ENCODE assay signal across 10 cellular contexts in genomic region chr9:34430843-34431437, GRCh38. TPM values are rescaled to one million over a fixed set of nuclear protein-coding genes. Genes with fewer than 3 reads are reported as not detected.
DNase-seq lines count a peak whose midpoint lies in the region; ATAC-seq, FAIRE-seq and TF ChIP-seq lines count a peak whose summit lies in the region.
"Had no signal": no experiment of that assay in that cellular context is flagged by ENCODE, and none has a peak within 500 bp of the region (broad histone marks: within the 10 kb centered on the region; RNA-seq: fewer than 3 reads in every experiment).

No MANE protein-coding gene starts in this region.

- no peak for ATAC-seq in HG02884 (IDR thresholded peaks at IDR 0.05; ENCODE audit: unreplicated experiment)

- TF ChIP-seq CTCF in SK-N-SH (IDR thresholded peaks at IDR 0.05) (no peak), fibroblast of pulmonary artery (IDR thresholded peaks at IDR 0.05; ENCODE audit: low read length, missing control alignments) (no peak), osteoblast (IDR thresholded peaks at IDR 0.05; ENCODE audit: extremely low read depth, low read depth, low read length) (no peak)

- peaks cover 36% of the 10 kb centered on the region; the same call in 1 of the 2 replicates for H3K79me2 ChIP-seq in SK-N-SH (ENCODE audit: insufficient read depth)
- no peaks in the 10 kb centered on the region for H3K79me2 ChIP-seq in osteoblast (ENCODE audit: insufficient read depth, low read length)

- no peak overlapping the region for H3K9ac ChIP-seq in SK-N-SH

- H3K27ac ChIP-seq in SK-N-SH (ENCODE audit: low read depth in 2 of 2, low read length in 1 of 2), result peak overlapping the region in 1 of 2 experiments; percentile 78; a peak in 2 of 4 replicates
- H3K27ac ChIP-seq in osteoblast (ENCODE audit: low read depth, low read length), result no peak overlapping the region
- H3K27ac ChIP-seq: thoracic aorta had no signal

- H3K9me2 ChIP-seq in SK-N-SH, result no peaks in the 10 kb centered on the region

- TF ChIP-seq RAD21 in SK-N-SH (IDR thresholded peaks at IDR 0.05; ENCODE audit: low read length), result peak; percentile 21; the same call in 1 of the 2 replicates

- H2AFZ ChIP-seq in SK-N-SH (ENCODE audit: low read depth) (no peak overlapping the region), osteoblast (ENCODE audit: low read length) (no peak overlapping the region)

- WGBS in SK-N-SH (ENCODE audit: low lambda C conversion rate), result 24% methylated on average over 3 of the region's 4 CpGs

- 0 out of 2 replicates have a peak overlapping the region, but pooled peaks have one; percentile 2 for H3K4me2 ChIP-seq in SK-N-SH
- H3K4me2 ChIP-seq in osteoblast (ENCODE audit: insufficient read depth, low read length), result no peak overlapping the region

- H3K4me3 ChIP-seq in SK-N-SH (ENCODE audit: low read depth in 2 of 2, low read length in 1 of 2), result no peak overlapping the region
- no peak overlapping the region for H3K4me3 ChIP-seq in fibroblast of pulmonary artery (replicated peaks; ENCODE audit: low read depth, low read length)
- H3K4me3 ChIP-seq in osteoblast (ENCODE audit: insufficient read depth, low read length), result no peak overlapping the region
- H3K4me3 ChIP-seq: thoracic aorta had no signal

- no peak for FAIRE-seq in GM12892 (lab: Jason Lieb, UNC)

- no peak for TF ChIP-seq POLR2A in GM12892 (IDR thresholded peaks at IDR 0.05; ENCODE audit: low read depth, low read length)

- H3K4me1 ChIP-seq in SK-N-SH (ENCODE audit: control insufficient read depth in 1 of 2, insufficient read depth in 2 of 2, low read depth in 1 of 2, low read length in 1 of 2), result peaks cover 4 to 63% of the 10 kb centered on the region in 2 experiments; a peak in 3 of 4 replicates
- H3K4me1 ChIP-seq in osteoblast (ENCODE audit: insufficient read depth, low read length), result peaks cover 6% of the 10 kb centered on the region

- DNase-seq in DMS79 treated with DMSO at 0.1 percent for 48 hours (lab: John Stamatoyannopoulos, UW) (peak; percentile 97), M059J (ENCODE audit: low read depth) (peak; percentile 74), SK-N-SH (peak; percentile 79), fibroblast of pulmonary artery (ENCODE audit: low read depth) (peak; percentile 89), osteoblast (ENCODE audit: insufficient read length, low spot score, missing footprints) (peak; percentile 94), GM12892 (ENCODE audit: insufficient read length) (no peak)
- DNase-seq in activated CD8-positive, alpha-beta memory T cell treated with anti-CD3 and anti-CD28 coated beads, Interleukin-2, amount 50 U/mL, for 48 hours, result no peak

- H3K36me3 ChIP-seq in SK-N-SH (replicated peaks in 1 of 2; ENCODE audit: control insufficient read depth in 1 of 2, insufficient read depth in 2 of 2, low read length in 1 of 2), result peaks cover 0 to 2% of the 10 kb centered on the region in 2 experiments
- H3K36me3 ChIP-seq in osteoblast (ENCODE audit: insufficient read depth, low read length), result no peaks in the 10 kb centered on the region
- H3K36me3 ChIP-seq: thoracic aorta had no signal

- peak in 1 of 2 experiments; percentile 71; a peak in 1 of 4 replicates for TF ChIP-seq EP300 in SK-N-SH (IDR thresholded peaks at IDR 0.05; ENCODE audit: borderline replicate concordance in 1 of 2, low read depth in 1 of 2, low read length in 1 of 2)

- no peaks in the 10 kb centered on the region for H3K27me3 ChIP-seq in SK-N-SH (ENCODE audit: insufficient read depth)
- no peaks in the 10 kb centered on the region for H3K27me3 ChIP-seq in osteoblast (ENCODE audit: insufficient read depth, low read length)

- peaks cover 8% of the 10 kb centered on the region for H3F3A ChIP-seq in SK-N-SH (replicated peaks; ENCODE audit: insufficient read depth)

- H3K9me3 ChIP-seq in SK-N-SH (no peaks in the 10 kb centered on the region), osteoblast (ENCODE audit: low read depth, low read length) (no peaks in the 10 kb centered on the region)
- H3K9me3 ChIP-seq: thoracic aorta had no signal

- POLR2A ChIA-PET in SK-N-SH (lab: Yijun Ruan, JAX), result interaction anchor here (0.5 to 1.7 kb wide), 7 partner anchors 11 to 139 kb away, joined by 3 to 6 read pairs (median 3); partner anchors contain the start of genes DNAI1 and FAM219A

- CTCF ChIA-PET in SK-N-SH (lab: Yijun Ruan, JAX), result interaction anchor here (0.8 to 11.4 kb wide), 19 partner anchors 9 to 173 kb away, joined by 3 to 132 read pairs (median 4); partner anchors contain the start of gene FAM219A

- H4K20me1 ChIP-seq in SK-N-SH (ENCODE audit: insufficient read depth) (peaks cover 87% of the 10 kb centered on the region), osteoblast (ENCODE audit: insufficient read depth, low read length) (peaks cover 70% of the 10 kb centered on the region)

TF ChIP-seq in SK-N-SH, 30 proteins besides CTCF, POLR2A, EP300 and RAD21 (continues in another document):
- TF ChIP-seq YY1 (IDR thresholded peaks at IDR 0.05; ENCODE audit: low read depth) (no peak), NFIC (IDR thresholded peaks at IDR 0.05; ENCODE audit: borderline replicate concordance) (peak; percentile 76), FOSL2 (IDR thresholded peaks at IDR 0.05; ENCODE audit: borderline replicate concordance, low read depth) (no peak), POLR2AphosphoS5 (IDR thresholded peaks at IDR 0.05; ENCODE audit: low read depth, low read length) (no peak), ZBTB33 (IDR thresholded peaks at IDR 0.05; ENCODE audit: borderline replicate concordance, low read depth) (no peak), USF2 (IDR thresholded peaks at IDR 0.05; ENCODE audit: borderline replicate concordance, low read depth, low read length) (no peak), GATA2 (CRISPR knock-in tag; IDR thresholded peaks at IDR 0.05) (peak; percentile 68), MAX (IDR thresholded peaks at IDR 0.05; ENCODE audit: low read depth) (no peak), RCOR1 (IDR thresholded peaks at IDR 0.05; ENCODE audit: low read length) (peak; percentile 80), TCF12 (IDR thresholded peaks at IDR 0.05) (peak; percentile 46; the same call in 1 of the 2 replicates), ELF1 (IDR thresholded peaks at IDR 0.05) (no peak)

RNA-seq across cellular contexts. Expression of gene FAM219A, which starts 27.4 kb away (rescaled TPM):
- 14.6 and 31.1 TPM in 2 replicates for total RNA-seq in M059J (2014; rRNA removed; shearing (Covaris generic))
- 15.7 and 18.5 TPM in 2 replicates for polyA plus RNA-seq in SK-N-SH (2012; rRNA removed)
- 10.6 and 13.3 TPM in 2 replicates for polyA plus RNA-seq in SK-N-SH (2012; cell fraction: cytosol; rRNA removed)
- polyA plus RNA-seq in SK-N-SH (2012; cell fraction: nucleus; rRNA removed), result 44.4 and 52.5 TPM in 2 replicates
- total RNA-seq in osteoblast, result 8.5 and 9.4 TPM in 2 replicates
- polyA plus RNA-seq in GM12892 (2012; ENCODE audit: missing spikeins), result 1.2 TPM

RNA-seq across cellular contexts. Expression of gene DNAI1, which starts 27.7 kb away (rescaled TPM):
- not detected in 2 replicates for total RNA-seq in M059J (2014; rRNA removed; shearing (Covaris generic))
- polyA plus RNA-seq in SK-N-SH (2012; rRNA removed), result 0.46 and 0.55 TPM in 2 replicates
- 0.12 and 0.22 TPM in 2 replicates for polyA plus RNA-seq in SK-N-SH (2012; cell fraction: cytosol; rRNA removed)
- 2.2 and 3.5 TPM in 2 replicates for polyA plus RNA-seq in SK-N-SH (2012; cell fraction: nucleus; rRNA removed)
- 47.4 TPM in 1 of 2 replicates, not detected in the other for total RNA-seq in osteoblast
- polyA plus RNA-seq in GM12892 (2012; ENCODE audit: missing spikeins), result not detected
- total RNA-seq: thoracic aorta had no signal
- polyA plus RNA-seq: esophagus had no signal

RNA-seq across cellular contexts. Expression of gene MYORG, which starts 54.2 kb away (rescaled TPM):
- 1.5 and 3.6 TPM in 2 replicates for total RNA-seq in M059J (2014; rRNA removed; shearing (Covaris generic))
- 0.97 and 1.1 TPM in 2 replicates for polyA plus RNA-seq in SK-N-SH (2012; rRNA removed)
- polyA plus RNA-seq in SK-N-SH (2012; cell fraction: cytosol; rRNA removed), result 1.2 and 1.5 TPM in 2 replicates
- polyA plus RNA-seq in SK-N-SH (2012; cell fraction: nucleus; rRNA removed), result 0.92 and 1.2 TPM in 2 replicates
- total RNA-seq in osteoblast, result 0.36 and 0.88 TPM in 2 replicates
- 0.15 TPM for polyA plus RNA-seq in GM12892 (2012; ENCODE audit: missing spikeins)

Comparison
In these comparisons a context has a peak if more than half of its experiments do, and no peak if none do; other contexts are left out.
1. DNase-seq: peak in DMS79 treated with DMSO at 0.1 percent for 48 hours (single experiment), M059J (single experiment), SK-N-SH (single experiment), fibroblast of pulmonary artery (single experiment) and osteoblast (single experiment); none in GM12892 (single experiment) and activated CD8-positive, alpha-beta memory T cell treated with anti-CD3 and anti-CD28 coated beads, Interleukin-2, amount 50 U/mL, for 48 hours (single experiment).